ENCODE assay signal across 8 cellular contexts in the genomic region with DNA sequence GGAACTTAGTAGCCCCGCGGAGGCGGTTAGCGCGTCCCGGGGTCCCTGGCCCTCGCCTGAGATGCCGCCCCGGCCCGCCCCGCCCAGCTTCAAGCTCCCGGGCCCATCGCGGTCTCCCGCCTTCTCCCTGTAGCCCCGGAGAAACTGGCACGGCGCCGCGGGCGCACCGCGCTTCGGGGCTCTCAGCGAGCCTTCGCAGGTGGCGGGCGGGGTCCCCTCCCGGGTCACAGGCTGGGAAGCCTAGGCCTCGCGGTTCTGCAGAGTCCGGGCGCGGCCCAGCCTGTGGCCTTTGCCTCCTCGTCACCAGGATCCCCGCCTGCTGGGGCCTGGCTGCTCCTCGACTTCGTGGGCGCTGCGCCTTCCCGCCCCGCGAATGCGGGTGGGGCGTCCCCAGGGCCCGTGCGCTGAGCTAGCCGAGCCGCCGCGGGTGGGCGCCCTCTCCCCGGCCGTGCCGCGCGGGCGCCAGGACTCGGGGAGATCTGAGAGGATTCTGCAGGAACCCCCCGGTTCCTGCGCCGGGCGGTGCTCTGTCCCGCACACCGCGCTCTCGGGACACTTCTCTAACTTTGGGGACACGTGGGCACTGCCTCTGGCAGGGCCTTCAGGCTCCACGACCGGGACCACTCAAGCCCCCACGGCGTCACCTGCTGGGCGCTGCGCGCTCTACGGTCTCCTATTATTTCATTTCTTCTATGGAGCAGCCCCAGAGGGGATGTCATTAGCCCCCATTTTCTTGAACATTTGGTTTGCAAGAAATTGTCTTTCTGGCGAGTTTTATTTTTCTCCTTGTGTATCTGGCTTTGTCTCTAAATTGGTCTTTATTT. TPM values are rescaled to one million over a fixed set of nuclear protein-coding genes. Genes with fewer than 3 reads are reported as not detected.
DNase-seq lines count a peak whose midpoint lies in the region; ATAC-seq and TF ChIP-seq lines count a peak whose summit lies in the region.

No MANE protein-coding gene starts in this region.

- intact Hi-C loops in body of pancreas (cut with DNase I): no loop called here

- H3K27me3 ChIP-seq in body of pancreas: no peaks in the 10 kb centered on the region

- H3K4me1 Mint-ChIP-seq in IgD-negative memory B cell: peaks cover 21 to 25% (median 24%) of the 10 kb centered on the region in 3 donors

- peak in 4 of 7 experiments; percentile 15 to 28 (median 22) for TF ChIP-seq CTCF in body of pancreas (IDR thresholded peaks at IDR 0.05)

- no peaks in the 10 kb centered on the region for H3K9me3 ChIP-seq in body of pancreas

- no peak for TF ChIP-seq POLR2A in body of pancreas (IDR thresholded peaks at IDR 0.05)

- H3K36me3 ChIP-seq in body of pancreas (replicated peaks in 1 of 2; ENCODE audit: insufficient read depth in 1 of 2, low read depth in 2 of 2): no peaks in the 10 kb centered on the region

- ATAC-seq in GM21619 (IDR thresholded peaks at IDR 0.05; ENCODE audit: unreplicated experiment) (peak; percentile 41), body of pancreas (peak; percentile 38)

- peaks cover 3% of the 10 kb centered on the region for H3K36me3 Mint-ChIP-seq in IgD-negative memory B cell

- H3K4me3 Mint-ChIP-seq in IgD-negative memory B cell: peak overlapping the region; percentile 93 to 99 (median 98)

- H3K27ac Mint-ChIP-seq in IgD-negative memory B cell: peak overlapping the region; percentile 82 to 92 (median 89)

- DNase-seq in EL (peak; percentile 56), T-helper 22 cell (ENCODE audit: low read depth) (peak; percentile 39), body of pancreas (peak; percentile 26 to 50 (median 38)), kidney glomerular epithelial cell (lab: John Stamatoyannopoulos, UW) (peak; percentile 33), NCI-H187 treated with DMSO at 0.1 percent for 48 hours (lab: John Stamatoyannopoulos, UW) (no peak)
- DNase-seq in stimulated activated CD4-positive, alpha-beta T cell treated with anti-CD3 and anti-CD28 coated beads, Interleukin-2, amount 100 ng/mL, for 24 hours: peak; percentile 70 to 73

- H3K9me3 Mint-ChIP-seq in IgD-negative memory B cell: no peaks in the 10 kb centered on the region

- 1 to 3% methylated on average over 15 to 59 of the region's 77 CpGs for WGBS in body of pancreas, 2 donors

- peaks cover 8% of the 10 kb centered on the region for H3K27me3 Mint-ChIP-seq in IgD-negative memory B cell

- peak overlapping the region in 1 of 4 donors; percentile 18 for H3K27ac ChIP-seq in body of pancreas

- peaks cover 21% of the 10 kb centered on the region for H3K4me1 ChIP-seq in body of pancreas

- H3K4me3 ChIP-seq in body of pancreas: peak overlapping the region; percentile 6 to 45

RNA-seq across cellular contexts. Expression of a gene that starts 0.7 kb away (rescaled TPM):
- 42.7 TPM for polyA plus RNA-seq in IgD-negative memory B cell
- total RNA-seq in body of pancreas: 10 to 100 TPM; 13.2 to 21.3 TPM

RNA-seq across cellular contexts. Expression of a gene that starts 53.6 kb away (rescaled TPM):
- 13.6 TPM for polyA plus RNA-seq in IgD-negative memory B cell
- total RNA-seq in body of pancreas: 10 to 100 TPM; 34.9 to 36.1 TPM
